ENCODE assay signal across 13 cellular contexts in genomic region chr1:114505148-114505561, GRCh38. TPM values are rescaled to one million over a fixed set of nuclear protein-coding genes. Genes with fewer than 3 reads are reported as not detected.
DNase-seq lines count a peak whose midpoint lies in the region; ATAC-seq, FAIRE-seq and TF ChIP-seq lines count a peak whose summit lies in the region.
"Had no signal": no experiment of that assay in that cellular context is flagged by ENCODE, and none has a peak within 500 bp of the region (broad histone marks: within the 10 kb centered on the region; RNA-seq: fewer than 3 reads in every experiment).

No MANE protein-coding gene starts in this region.

- H3K27ac Mint-ChIP-seq in activated T-cell treated with anti-CD3 and anti-CD28 coated beads, Interleukin-2, amount 50 U/mL, for 24 hours = peak overlapping the region; percentile 22
- H3K27ac Mint-ChIP-seq in nephron progenitor cell = no peak overlapping the region
- H3K27ac Mint-ChIP-seq: T-helper 2 cell treated with Interferon-gamma antibody and Interleukin-4, amounts not matched to agents 5 μg/mL and 100 μg/mL, for 36 hours had no signal

- in situ Hi-C loops in K562 (cut with MboI) = no loop called here

- H3K9me1 ChIP-seq in K562 (ENCODE audit: control insufficient read depth, insufficient read depth, low read length) = no peaks in the 10 kb centered on the region

- BruUV-seq in K562 (replicated peaks; lab: Mats Ljungman, UMichigan) = no TSS peak

- no peaks in the 10 kb centered on the region for H3K27me3 Mint-ChIP-seq in activated T-cell treated with anti-CD3 and anti-CD28 coated beads, Interleukin-2, amount 50 U/mL, for 24 hours
- no peaks in the 10 kb centered on the region for H3K27me3 Mint-ChIP-seq in nephron progenitor cell (ENCODE audit: low read depth, poor library complexity)

- no peak overlapping the region for H3K4me3 ChIP-seq in NB4 (ENCODE audit: low read depth, low read length)
- no peak overlapping the region for H3K4me3 ChIP-seq in K562
- no peak overlapping the region for H3K4me3 ChIP-seq in prostate gland
- H3K4me3 ChIP-seq in thyroid gland (replicated peaks in 1 of 3) = no peak overlapping the region

- TF ChIP-seq POLR2A in NB4 (IDR thresholded peaks at IDR 0.05; ENCODE audit: extremely low read depth, insufficient read length) (no peak), K562 (conservative IDR thresholded peaks at IDR 0.05) (no peak), prostate gland (IDR thresholded peaks at IDR 0.05) (no peak), thyroid gland (IDR thresholded peaks at IDR 0.05) (no peak)

- no peak for TF ChIP-seq CTCF in NB4 (IDR thresholded peaks at IDR 0.05; ENCODE audit: low read depth, low read length)
- no peak for TF ChIP-seq CTCF in K562 (IDR thresholded peaks at IDR 0.05 in 2 of 3, conservative IDR thresholded peaks at IDR 0.05 in 1 of 3; ENCODE audit: insufficient read depth in 2 of 3, low read depth in 1 of 3, low read length in 3 of 3)
- TF ChIP-seq CTCF in prostate gland (IDR thresholded peaks at IDR 0.05) = no peak
- no peak for TF ChIP-seq CTCF in nephron progenitor cell (IDR thresholded peaks at IDR 0.05)
- TF ChIP-seq CTCF in thyroid gland (IDR thresholded peaks at IDR 0.05) = no peak

- peak; percentile 66 for ATAC-seq in K562

- CTCF ChIA-PET in K562 (lab: Yijun Ruan, JAX; ENCODE audit: low intra/inter-chr PET ratio) = no interaction called here

- intact Hi-C loops in K562 (cut with micrococcal nuclease) = loop anchor here (5.0 kb wide), 1 partner anchor 123 kb away; no protein-coding TSS in a partner anchor
- intact Hi-C loops in prostate gland (cut with DNase I) = no loop called here
- intact Hi-C loops in thyroid gland (cut with DNase I) = no loop called here

- POLR2A ChIA-PET in K562 (lab: Yijun Ruan, JAX) = interaction anchor here (0.6 kb wide), 1 partner anchor 553 kb away, joined by 3 read pairs; no protein-coding TSS in a partner anchor

- H3K27ac ChIP-seq in K562 (ENCODE audit: extremely low read depth, low read depth, low read length) (peak overlapping the region; percentile 50; the same call in 1 of the 3 replicates), prostate gland (no peak overlapping the region), thyroid gland (no peak overlapping the region)

- TF ChIP-seq EP300 in K562 (IDR thresholded peaks at IDR 0.05; ENCODE audit: low read length) = no peak

- no peaks in the 10 kb centered on the region for H3K9me3 ChIP-seq in K562 (replicated peaks; ENCODE audit: control insufficient read depth, insufficient read depth, low read depth, low read length)
- H3K9me3 ChIP-seq in prostate gland = no peaks in the 10 kb centered on the region
- H3K9me3 ChIP-seq in thyroid gland = no peaks in the 10 kb centered on the region

- no peak overlapping the region for H2AFZ ChIP-seq in K562 (ENCODE audit: low read depth, low read length)

- no peak for TF ChIP-seq RAD21 in K562 (CRISPR knock-in tag; conservative IDR thresholded peaks at IDR 0.05 in 1 of 2, IDR thresholded peaks at IDR 0.05 in 1 of 2)

- H3K79me2 ChIP-seq in K562 (ENCODE audit: control insufficient read depth, insufficient read depth, low read length) = peaks cover 98% of the 10 kb centered on the region

- H3K27me3 ChIP-seq in K562 (ENCODE audit: control insufficient read depth in 2 of 2, insufficient read depth in 2 of 2, low read length in 2 of 2) (no peaks in the 10 kb centered on the region), prostate gland (replicated peaks; ENCODE audit: insufficient read depth) (no peaks in the 10 kb centered on the region), thyroid gland (no peaks in the 10 kb centered on the region)

- H3K9me3 Mint-ChIP-seq in activated T-cell treated with anti-CD3 and anti-CD28 coated beads, Interleukin-2, amount 50 U/mL, for 24 hours = no peaks in the 10 kb centered on the region
- H3K9me3 Mint-ChIP-seq in nephron progenitor cell = no peaks in the 10 kb centered on the region
- H3K9me3 Mint-ChIP-seq: T-helper 2 cell treated with Interferon-gamma antibody and Interleukin-4, amounts not matched to agents 5 μg/mL and 100 μg/mL, for 36 hours had no signal

- H3K4me1 ChIP-seq in K562 (replicated peaks in 1 of 2; ENCODE audit: control insufficient read depth in 2 of 2, insufficient read depth in 2 of 2, low read length in 2 of 2) (peaks cover 18 to 50% of the 10 kb centered on the region in 2 experiments), prostate gland (replicated peaks) (no peaks in the 10 kb centered on the region), thyroid gland (peaks cover 34 to 47% of the 10 kb centered on the region in 2 donors)

- H3K4me3 Mint-ChIP-seq in activated T-cell treated with anti-CD3 and anti-CD28 coated beads, Interleukin-2, amount 50 U/mL, for 24 hours = no peak overlapping the region
- no peak overlapping the region for H3K4me3 Mint-ChIP-seq in nephron progenitor cell
- H3K4me3 Mint-ChIP-seq: T-helper 2 cell treated with Interferon-gamma antibody and Interleukin-4, amounts not matched to agents 5 μg/mL and 100 μg/mL, for 36 hours had no signal

- H3K4me2 ChIP-seq in K562 (ENCODE audit: insufficient read depth, low read length) = peak overlapping the region; percentile 16

- H4K20me1 ChIP-seq in K562 (replicated peaks; ENCODE audit: control insufficient read depth, insufficient read depth, low read length) = peaks cover 32% of the 10 kb centered on the region

- peaks cover 39% of the 10 kb centered on the region for H3K36me3 ChIP-seq in K562 (ENCODE audit: control insufficient read depth, insufficient read depth, low read length)
- no peaks in the 10 kb centered on the region for H3K36me3 ChIP-seq in prostate gland
- H3K36me3 ChIP-seq in thyroid gland = no peaks in the 10 kb centered on the region

- no peak for FAIRE-seq in K562 (lab: Jason Lieb, UNC)
- FAIRE-seq: endothelial cell of umbilical vein had no signal

- peak overlapping the region in 1 of 2 experiments; percentile 8; a peak in 1 of 4 replicates for H3K9ac ChIP-seq in K562 (ENCODE audit: insufficient read depth in 1 of 2, low read depth in 2 of 2, low read length in 2 of 2)

- H3K36me3 Mint-ChIP-seq in activated T-cell treated with anti-CD3 and anti-CD28 coated beads, Interleukin-2, amount 50 U/mL, for 24 hours (ENCODE audit: low read depth) = peaks cover 61% of the 10 kb centered on the region
- peaks cover 58% of the 10 kb centered on the region for H3K36me3 Mint-ChIP-seq in nephron progenitor cell (ENCODE audit: low read depth)

- DNase-seq in activated T-cell treated with anti-CD3 and anti-CD28 coated beads, Interleukin-2, amount 50 U/mL, for 24 hours = no peak
- no peak for DNase-seq in activated T-cell treated with anti-CD3 and anti-CD28 coated beads, Interleukin-2, amount 50 U/mL, for 1 hour
- peak; percentile 44 for DNase-seq in NB4 (ENCODE audit: low read depth)
- DNase-seq in K562 (ENCODE audit: extremely low read depth in 1 of 4, low spot score in 3 of 4) = peak in 2 of 4 experiments; percentile 41 to 57
- peak; percentile 25 for DNase-seq in prostate gland (ENCODE audit: low spot score)
- DNase-seq in nephron progenitor cell = no peak
- DNase-seq in thyroid gland = no peak
- no peak for DNase-seq in NCI-H1694 treated with DMSO at 0.1 percent for 48 hours (lab: John Stamatoyannopoulos, UW)
- DNase-seq: central memory CD4-positive, alpha-beta T cell; NCI-H2107; occipital lobe had no signal

- H3K4me1 Mint-ChIP-seq in activated T-cell treated with anti-CD3 and anti-CD28 coated beads, Interleukin-2, amount 50 U/mL, for 24 hours (ENCODE audit: low read depth) = peaks cover 75% of the 10 kb centered on the region
- peaks cover 36% of the 10 kb centered on the region for H3K4me1 Mint-ChIP-seq in nephron progenitor cell

- WGBS in K562 (ENCODE audit: insufficient coverage, low coverage, missing lambda C conversion rate) = 14% methylated on average over 2 of the region's 2 CpGs
- WGBS in prostate gland = 49% methylated on average over 2 of the region's 2 CpGs
- 34 to 50% methylated on average over 2 of the region's 2 CpGs for WGBS in thyroid gland, 2 donors

TF ChIP-seq in K562, 482 proteins besides CTCF, POLR2A, EP300 and RAD21 (continues in another document):
- TF ChIP-seq, protein P1, sequence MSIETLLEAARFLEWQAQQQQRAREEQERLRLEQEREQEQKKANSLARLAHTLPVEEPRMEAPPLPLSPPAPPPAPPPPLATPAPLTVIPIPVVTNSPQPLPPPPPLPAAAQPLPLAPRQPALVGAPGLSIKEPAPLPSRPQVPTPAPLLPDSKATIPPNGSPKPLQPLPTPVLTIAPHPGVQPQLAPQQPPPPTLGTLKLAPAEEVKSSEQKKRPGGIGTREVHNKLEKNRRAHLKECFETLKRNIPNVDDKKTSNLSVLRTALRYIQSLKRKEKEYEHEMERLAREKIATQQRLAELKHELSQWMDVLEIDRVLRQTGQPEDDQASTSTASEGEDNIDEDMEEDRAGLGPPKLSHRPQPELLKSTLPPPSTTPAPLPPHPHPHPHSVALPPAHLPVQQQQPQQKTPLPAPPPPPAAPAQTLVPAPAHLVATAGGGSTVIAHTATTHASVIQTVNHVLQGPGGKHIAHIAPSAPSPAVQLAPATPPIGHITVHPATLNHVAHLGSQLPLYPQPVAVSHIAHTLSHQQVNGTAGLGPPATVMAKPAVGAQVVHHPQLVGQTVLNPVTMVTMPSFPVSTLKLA (conservative IDR thresholded peaks at IDR 0.05) = 0 out of 4 replicates have a peak, but pooled peaks of 1 of the 2 experiments have one; percentile 18
- TF ChIP-seq FOXK2 (conservative IDR thresholded peaks at IDR 0.05 in 1 of 2, IDR thresholded peaks at IDR 0.05 in 1 of 2; ENCODE audit: low read depth in 2 of 2) = peak; percentile 33 to 43; a peak in 2 of 4 replicates

RNA-seq across cellular contexts. Expression of gene TRIM33, which starts 5.8 kb away (rescaled TPM):
- total RNA-seq in K562 (2011; cell fraction: chromatin; rRNA removed; ENCODE audit: low replicate concordance) = 57.1 and 190 TPM in 2 replicates
- 19.0 and 31.5 TPM in 2 replicates for total RNA-seq in K562 (2011; cell fraction: nucleolus; rRNA removed)
- total RNA-seq in K562 (2011; cell fraction: nucleoplasm; rRNA removed) = 65.5 and 113 TPM in 2 replicates
- total RNA-seq in K562 (2014; rRNA removed) (25.7 and 38.8 TPM in 2 replicates), K562 (2014; rRNA removed; fragmentation: Illumina TruSeq; extraction: Trizol) (44.5 and 47.8 TPM in 2 replicates), K562 (2015; rRNA removed; fragmentation: Illumina TruSeq; extraction: Trizol) (55.2 and 58.4 TPM in 2 replicates), K562 (2021) (40.8 and 42.1 TPM in 2 replicates), prostate gland (10 to 100 TPM; 36.7 to 54.9 TPM), thyroid gland (100 to 1,000 TPM in 1 of 4 donors, 10 to 100 TPM in 3; 53.9 to 112 (median 58.0) TPM)
- polyA plus RNA-seq in K562 (2011; rRNA removed) (41.3 and 48.5 TPM in 2 replicates), K562 (2014; fragmentation: Illumina TruSeq; extraction: Trizol) (37.0 and 40.2 TPM in 2 replicates), K562 (2014; fragmentation: Nextera tagmentation; extraction: Ambion mirVana) (10 to 100 TPM in 1 of 2 experiments, 1 to 10 TPM in 1; 9.3 to 12.6 TPM), K562 (2014; rRNA removed) (19.2 and 20.3 TPM in 2 replicates)
- 19.0 and 20.8 TPM in 2 replicates for polyA plus RNA-seq in K562 (2011; cell fraction: cytosol; rRNA removed)
- 63.7 and 71.6 TPM in 2 replicates for polyA plus RNA-seq in K562 (2011; cell fraction: nucleus; rRNA removed)
- 21.4 and 22.2 TPM in 2 replicates for polyA plus RNA-seq in K562 (2012)
- 83.2 and 90.5 TPM in 2 replicates for polyA minus RNA-seq in K562 (2011; rRNA and poly(A)+ RNA removed)
- polyA minus RNA-seq in K562 (2011; cell fraction: cytosol; rRNA and poly(A)+ RNA removed) = 44.4 and 48.8 TPM in 2 replicates
- polyA minus RNA-seq in K562 (2011; cell fraction: nucleus; rRNA and poly(A)+ RNA removed) = 31.0 and 64.2 TPM in 2 replicates

Comparison
In these comparisons a context has a peak if more than half of its experiments do, and no peak if none do; other contexts are left out.
1. DNase-seq: peak in NB4 (single experiment) and prostate gland (single experiment); none in activated T-cell treated with anti-CD3 and anti-CD28 coated beads, Interleukin-2, amount 50 U/mL, for 24 hours (single experiment), activated T-cell treated with anti-CD3 and anti-CD28 coated beads, Interleukin-2, amount 50 U/mL, for 1 hour (single experiment), nephron progenitor cell (single experiment), thyroid gland (0 of 2) and NCI-H1694 treated with DMSO at 0.1 percent for 48 hours (single experiment).